Comparison of ENCODE assay signal across 24 cellular contexts in the genomic region with DNA sequence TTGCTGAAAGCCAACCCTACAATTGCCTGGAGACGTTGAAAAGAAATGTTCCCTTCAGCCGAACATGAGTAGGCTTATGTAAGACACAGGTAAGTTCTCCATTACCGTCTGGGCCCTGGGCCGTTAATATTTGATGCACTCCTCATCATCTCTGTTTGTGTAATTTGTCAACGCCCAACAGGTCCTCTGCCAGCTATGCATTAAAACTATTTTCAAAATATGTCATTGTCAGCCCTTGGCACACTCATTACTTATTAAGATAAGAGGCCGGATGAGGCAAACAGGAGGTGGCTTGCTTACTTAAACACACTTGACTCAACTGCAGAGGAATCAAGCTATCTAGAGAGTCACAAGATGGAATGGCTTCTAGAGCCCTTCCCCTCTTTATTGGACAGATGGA.
DNase-seq lines count a peak whose midpoint lies in the region; ATAC-seq and TF ChIP-seq lines count a peak whose summit lies in the region.
"Had no signal": no experiment of that assay in that cellular context is flagged by ENCODE, and none has a peak within 500 bp of the region (broad histone marks: within the 10 kb centered on the region; RNA-seq: fewer than 3 reads in every experiment).

No MANE protein-coding gene starts in this region.

- H3K4me1 ChIP-seq in RWPE2 (ENCODE audit: insufficient read depth, poor library complexity, severe bottlenecking) (no peaks in the 10 kb centered on the region), ascending aorta (no peaks in the 10 kb centered on the region)
- H3K4me1 ChIP-seq: BE2C, BLaER1 had no signal

- H3K27ac ChIP-seq in RWPE2 (ENCODE audit: poor library complexity, severe bottlenecking) (no peak overlapping the region), ascending aorta (no peak overlapping the region)
- H3K27ac ChIP-seq: BLaER1 had no signal

- BruUV-seq in Calu3 (replicated peaks; lab: Mats Ljungman, UMichigan) = no TSS peak

- H3K27me3 ChIP-seq in RWPE2 (ENCODE audit: insufficient read depth, poor library complexity, severe bottlenecking) = no peaks in the 10 kb centered on the region
- no peaks in the 10 kb centered on the region for H3K27me3 ChIP-seq in ascending aorta
- H3K27me3 ChIP-seq: BE2C, BLaER1 had no signal

- H3K36me3 Mint-ChIP-seq in Calu3 (ENCODE audit: insufficient read depth, unreplicated experiment) = no peaks in the 10 kb centered on the region
- H3K36me3 Mint-ChIP-seq: CD14-positive monocyte; CD4-positive, alpha-beta memory T cell; CD4-positive, CD25-positive, alpha-beta regulatory T cell had no signal

- peak overlapping the region; percentile 82 for H3K27ac Mint-ChIP-seq in Calu3 (ENCODE audit: unreplicated experiment)
- H3K27ac Mint-ChIP-seq: CD14-positive monocyte; CD4-positive, alpha-beta memory T cell; CD4-positive, CD25-positive, alpha-beta regulatory T cell; CD8-positive, alpha-beta memory T cell had no signal

- CTCF ChIA-PET in Calu3 (lab: Charles Lee) = no interaction called here

- no peaks in the 10 kb centered on the region for H3K27me3 Mint-ChIP-seq in Calu3 (ENCODE audit: unreplicated experiment)
- H3K27me3 Mint-ChIP-seq: CD4-positive, alpha-beta memory T cell; CD4-positive, CD25-positive, alpha-beta regulatory T cell; CD8-positive, alpha-beta memory T cell had no signal

- peak overlapping the region; percentile 22 for H3K4me3 Mint-ChIP-seq in Calu3 (ENCODE audit: low read depth, unreplicated experiment)
- H3K4me3 Mint-ChIP-seq: CD14-positive monocyte; CD4-positive, alpha-beta memory T cell; CD4-positive, CD25-positive, alpha-beta regulatory T cell; CD8-positive, alpha-beta memory T cell had no signal

- intact Hi-C loops in Calu3 (cut with micrococcal nuclease; ENCODE audit: unreplicated experiment) = no loop called here
- intact Hi-C loops in ascending aorta (cut with DNase I) = no loop called here

- peaks cover 46% of the 10 kb centered on the region for H3K4me1 Mint-ChIP-seq in Calu3 (ENCODE audit: low read depth, unreplicated experiment)
- H3K4me1 Mint-ChIP-seq: CD14-positive monocyte; CD4-positive, CD25-positive, alpha-beta regulatory T cell; CD8-positive, alpha-beta memory T cell had no signal

- peaks cover 4% of the 10 kb centered on the region for H3K9me3 Mint-ChIP-seq in Calu3 (ENCODE audit: low read depth, unreplicated experiment)

- DNase-seq in Calu3 = peak; percentile 27
- no peak for DNase-seq in RWPE2 (ENCODE audit: low spot score)
- peak; percentile 55 for DNase-seq in epithelial cell of esophagus (ENCODE audit: low read depth)
- DNase-seq in omental fat pad (ENCODE audit: low spot score) = no peak
- no peak for DNase-seq in ascending aorta (ENCODE audit: low spot score in 2 of 2)
- DNase-seq in D341Med (ENCODE audit: low spot score) = no peak
- DNase-seq: 8988T; ACHN; BE2C; C1 segment of cervical spinal cord; CD4-positive, alpha-beta memory T cell; CD4-positive, CD25-positive, alpha-beta regulatory T cell; CD8-positive, alpha-beta memory T cell; COR-L47; DMS 273 treated with DMSO at 0.1 percent for 48 hours; DMS153; DMS53; DMS79; DND-41; EL; GDM1 had no signal

- H3K4me3 ChIP-seq in RWPE2 (ENCODE audit: severe bottlenecking) (no peak overlapping the region), epithelial cell of esophagus (ENCODE audit: low read length) (no peak overlapping the region), ascending aorta (no peak overlapping the region)
- H3K4me3 ChIP-seq: BLaER1, GM12878 had no signal

- H3K36me3 ChIP-seq in RWPE2 (ENCODE audit: low read depth) = no peaks in the 10 kb centered on the region
- no peaks in the 10 kb centered on the region for H3K36me3 ChIP-seq in ascending aorta
- H3K36me3 ChIP-seq: BE2C, BLaER1 had no signal

- ATAC-seq in RWPE2 (ENCODE audit: low read depth) (peak; percentile 21; the same call in 1 of the 3 replicates), omental fat pad (ENCODE audit: low FRiP score) (no peak)
- ATAC-seq: GM12878 had no signal

- H3K9me3 ChIP-seq in RWPE2 (ENCODE audit: severe bottlenecking) (no peaks in the 10 kb centered on the region), ascending aorta (no peaks in the 10 kb centered on the region)
- H3K9me3 ChIP-seq: BE2C, BLaER1 had no signal

- no peak for TF ChIP-seq CTCF in Calu3 (IDR thresholded peaks at IDR 0.05; ENCODE audit: unreplicated experiment)
- TF ChIP-seq CTCF in RWPE2 (IDR thresholded peaks at IDR 0.05; ENCODE audit: poor library complexity, severe bottlenecking) = no peak
- no peak for TF ChIP-seq CTCF in epithelial cell of esophagus (IDR thresholded peaks at IDR 0.05; ENCODE audit: insufficient read depth, low read depth, low read length, missing control alignments)
- TF ChIP-seq CTCF in omental fat pad (IDR thresholded peaks at IDR 0.05) = no peak
- TF ChIP-seq CTCF in ascending aorta (IDR thresholded peaks at IDR 0.05) = no peak

Comparison
In these comparisons a context has a peak if more than half of its experiments do, and no peak if none do; other contexts are left out.
1. DNase-seq: peak in Calu3 (single experiment) and epithelial cell of esophagus (single experiment); none in RWPE2 (single experiment), omental fat pad (single experiment), ascending aorta (0 of 2) and D341Med (single experiment).